Comparison of ENCODE assay signal across 8 cellular contexts in genomic region chr20:2006452-2007381, GRCh38. TPM values are rescaled to one million over a fixed set of nuclear protein-coding genes. Genes with fewer than 3 reads are reported as not detected.
A peak's percentile ranks its signal among the peaks of the same experiment; 100 is the strongest.
DNase-seq lines count a peak whose midpoint lies in the region; ATAC-seq, FAIRE-seq and TF ChIP-seq lines count a peak whose summit lies in the region.

No MANE protein-coding gene starts in this region.

- H3K9me2 ChIP-seq in OCI-LY1 (ENCODE audit: low read depth, low read length) = no peaks in the 10 kb centered on the region

- H4K8ac ChIP-seq in mesenchymal stem cell (ENCODE audit: low read length) = no peak overlapping the region

- no peaks in the 10 kb centered on the region for H3K4me1 ChIP-seq in OCI-LY1 (ENCODE audit: insufficient read depth, low read length, severe bottlenecking)
- no peaks in the 10 kb centered on the region for H3K4me1 ChIP-seq in mesenchymal stem cell (ENCODE audit: control insufficient read depth, insufficient read depth, low read depth, low read length)

- H3K18ac ChIP-seq in mesenchymal stem cell (ENCODE audit: low read depth in 1 of 2, low read length in 2 of 2) = no peak overlapping the region

- ATAC-seq in HG02623 (IDR thresholded peaks at IDR 0.05; ENCODE audit: unreplicated experiment) (no peak), HG03378 (IDR thresholded peaks at IDR 0.05; ENCODE audit: unreplicated experiment) (no peak)

- H3K27me3 Mint-ChIP-seq in CD14-positive monocyte (ENCODE audit: low read depth in 3 of 3) = peaks cover 9 to 18% (median 15%) of the 10 kb centered on the region in 3 donors

- H3K9me3 Mint-ChIP-seq in CD14-positive monocyte = peaks cover 0 to 2% (median 0%) of the 10 kb centered on the region in 7 donors

- H3K27me3 ChIP-seq in OCI-LY1 (ENCODE audit: insufficient read depth, low read length) = no peaks in the 10 kb centered on the region
- H3K27me3 ChIP-seq in mesenchymal stem cell (ENCODE audit: control insufficient read depth in 1 of 2, insufficient read depth in 1 of 2, low read length in 2 of 2) = peaks cover 32 to 75% of the 10 kb centered on the region in 2 experiments

- peaks cover 1% of the 10 kb centered on the region for H3K4me1 Mint-ChIP-seq in CD14-positive monocyte

- no peak overlapping the region for H3K27ac Mint-ChIP-seq in CD14-positive monocyte

- H3K4ac ChIP-seq in mesenchymal stem cell (ENCODE audit: low read depth in 1 of 2, low read length in 2 of 2) = no peak overlapping the region

- H3K9me3 ChIP-seq in OCI-LY1 (ENCODE audit: low read length) (no peaks in the 10 kb centered on the region), mesenchymal stem cell (ENCODE audit: control insufficient read depth, low read length) (no peaks in the 10 kb centered on the region)

- H4K20me1 ChIP-seq in OCI-LY1 (ENCODE audit: insufficient read depth, low read length) = no peaks in the 10 kb centered on the region

- no peak overlapping the region for H3K4me3 ChIP-seq in OCI-LY1 (ENCODE audit: low read depth, low read length, poor library complexity, severe bottlenecking)
- H3K4me3 ChIP-seq in cardiac fibroblast (replicated peaks in 1 of 2; ENCODE audit: low read depth in 2 of 2, low read length in 2 of 2) = no peak overlapping the region
- no peak overlapping the region for H3K4me3 ChIP-seq in mesenchymal stem cell (ENCODE audit: insufficient read depth in 1 of 2, low read depth in 1 of 2, low read length in 2 of 2)

- FAIRE-seq in GM12891 (lab: Jason Lieb, UNC) = peak; percentile 35

- H2AFZ ChIP-seq in OCI-LY1 (ENCODE audit: low read length) = no peak overlapping the region
- H2AFZ ChIP-seq in mesenchymal stem cell (ENCODE audit: low read depth, low read length) = no peak overlapping the region

- no peak overlapping the region for H3K14ac ChIP-seq in mesenchymal stem cell (ENCODE audit: low read length in 2 of 2)

- H2BK120ac ChIP-seq in mesenchymal stem cell (ENCODE audit: low read depth, low read length) = no peak overlapping the region

- H3F3A ChIP-seq in OCI-LY1 (ENCODE audit: insufficient read depth, low read length) = no peaks in the 10 kb centered on the region

- no peaks in the 10 kb centered on the region for H3K36me3 Mint-ChIP-seq in CD14-positive monocyte

- H3K4me3 Mint-ChIP-seq in CD14-positive monocyte = no peak overlapping the region

- no peak overlapping the region for H4K91ac ChIP-seq in mesenchymal stem cell (ENCODE audit: low read length)

- DNase-seq in CD14-positive monocyte (ENCODE audit: low spot score) (no peak), GM12891 (ENCODE audit: insufficient read length, low spot score) (no peak), cardiac fibroblast (ENCODE audit: low read depth in 2 of 2) (peak; percentile 56), mesenchymal stem cell (peak; percentile 43), posterior vena cava (ENCODE audit: low spot score) (no peak)

- no peak overlapping the region for H3K23ac ChIP-seq in mesenchymal stem cell (ENCODE audit: low read length in 2 of 2)

- H3K36me3 ChIP-seq in OCI-LY1 (ENCODE audit: insufficient read depth, low read length) = no peaks in the 10 kb centered on the region
- no peaks in the 10 kb centered on the region for H3K36me3 ChIP-seq in mesenchymal stem cell (ENCODE audit: control insufficient read depth in 1 of 2, insufficient read depth in 2 of 2, low read depth in 1 of 2, low read length in 2 of 2)

- intact Hi-C loops in CD14-positive monocyte (cut with micrococcal nuclease) = loop anchor here (2.0 to 10.0 kb wide), 3 partner anchors 98 to 166 kb away; partner anchors contain the start of gene STK35 (in 1 of the 2)
- intact Hi-C loops in posterior vena cava (cut with DNase I) = loop anchor here in 1 of 2 donors (10.0 kb wide), 1 partner anchor 778 kb away; no protein-coding TSS in a partner anchor

- TF ChIP-seq CTCF in CD14-positive monocyte (IDR thresholded peaks at IDR 0.05) (peak; percentile 98), OCI-LY1 (IDR thresholded peaks at IDR 0.05; ENCODE audit: low read length) (peak; percentile 91), cardiac fibroblast (IDR thresholded peaks at IDR 0.05; ENCODE audit: low read depth, low read length) (peak; percentile 79)

- no peak overlapping the region for H2BK5ac ChIP-seq in mesenchymal stem cell (ENCODE audit: low read depth, low read length, poor library complexity, severe bottlenecking)

- H2AK5ac ChIP-seq in mesenchymal stem cell (ENCODE audit: low read length, severe bottlenecking) = no peak overlapping the region

- H3K27ac ChIP-seq in OCI-LY1 (ENCODE audit: low read depth, low read length, poor library complexity, severe bottlenecking) (no peak overlapping the region), mesenchymal stem cell (ENCODE audit: low read length, poor library complexity, severe bottlenecking) (no peak overlapping the region)

- 29% methylated on average over 20 of the region's 20 CpGs for WGBS in mesenchymal stem cell

- no peak overlapping the region for H2BK12ac ChIP-seq in mesenchymal stem cell (ENCODE audit: low read length in 2 of 2)

- no peaks in the 10 kb centered on the region for H3K79me1 ChIP-seq in mesenchymal stem cell (replicated peaks; ENCODE audit: low read length, poor library complexity, severe bottlenecking)

- no peak overlapping the region for H3K4me2 ChIP-seq in OCI-LY1 (ENCODE audit: low read length)
- H3K4me2 ChIP-seq in mesenchymal stem cell (ENCODE audit: low read length, poor library complexity, severe bottlenecking) = no peak overlapping the region

- no peaks in the 10 kb centered on the region for H3K79me2 ChIP-seq in OCI-LY1 (ENCODE audit: insufficient read depth, low read length)

- no peak for TF ChIP-seq POLR2A in GM12891 (IDR thresholded peaks at IDR 0.05; ENCODE audit: low read depth, low read length)

- H3K9ac ChIP-seq in OCI-LY1 (ENCODE audit: low read length) = no peak overlapping the region
- no peak overlapping the region for H3K9ac ChIP-seq in mesenchymal stem cell (ENCODE audit: low read length)

- no peak overlapping the region for H2BK15ac ChIP-seq in mesenchymal stem cell (ENCODE audit: low read depth, poor library complexity, severe bottlenecking)

TF ChIP-seq in GM12891, 5 proteins besides CTCF, POLR2A, EP300 and RAD21:
- TF ChIP-seq POU2F2 (IDR thresholded peaks at IDR 0.05; ENCODE audit: low read depth, low read length) (peak; percentile 30; the same call in 1 of the 2 replicates), SPI1 (IDR thresholded peaks at IDR 0.05; ENCODE audit: low read depth, low read length) (no peak)

RNA-seq across cellular contexts. Expression of gene PDYN, which starts 12.9 kb away (rescaled TPM):
- polyA plus RNA-seq in CD14-positive monocyte = not detected
- not detected for polyA plus RNA-seq in GM12891 (2012; ENCODE audit: low read depth, missing spikeins)
- polyA plus RNA-seq in mesenchymal stem cell (2013, experiment 1 of 2) = not detected
- polyA plus RNA-seq in mesenchymal stem cell (2013, experiment 2 of 2) = not detected
- not detected for total RNA-seq in posterior vena cava

Comparison
In these comparisons a context has a peak if more than half of its experiments do, and no peak if none do; other contexts are left out.
1. DNase-seq: peak in cardiac fibroblast (2 of 2) and mesenchymal stem cell (single experiment); none in CD14-positive monocyte (single experiment), GM12891 (single experiment) and posterior vena cava (single experiment).
2. Peak in every context shown above with its lines, with median percentiles within 50 percentile points of each other: CTCF ChIP-seq.